13 cellular contexts compared by ENCODE assay signal in genomic region chr6:108850669-108851467, GRCh38. TPM values are rescaled to one million over a fixed set of nuclear protein-coding genes. Genes with fewer than 3 reads are reported as not detected.
DNase-seq lines count a peak whose midpoint lies in the region; ATAC-seq, FAIRE-seq and TF ChIP-seq lines count a peak whose summit lies in the region.
"Had no signal": no experiment of that assay in that cellular context is flagged by ENCODE, and none has a peak within 500 bp of the region (broad histone marks: within the 10 kb centered on the region; RNA-seq: fewer than 3 reads in every experiment).

No MANE protein-coding gene starts in this region.

- H3K4me3 Mint-ChIP-seq in Calu3 (ENCODE audit: low read depth, unreplicated experiment), result no peak overlapping the region
- H3K4me3 Mint-ChIP-seq: stimulated activated memory B cell treated with anti-CD40 and anti-IgM and Interleukin-4, amounts not matched to agents 10 μg/mL and 1 μg/mL and 100 μg/mL, for 72 hours had no signal

- no peaks in the 10 kb centered on the region for H3K9me3 ChIP-seq in HepG2 (ENCODE audit: low read length)
- H3K9me3 ChIP-seq in spleen, result no peaks in the 10 kb centered on the region

- ATAC-seq in HepG2 (no peak), HG02763 (IDR thresholded peaks at IDR 0.05; ENCODE audit: unreplicated experiment) (no peak)
- ATAC-seq: Panc1; stimulated activated memory B cell treated with anti-CD40 and anti-IgM and Interleukin-4, amounts not matched to agents 10 μg/mL and 1 μg/mL and 100 μg/mL, for 72 hours had no signal

- CTCF ChIA-PET in HepG2 (lab: Yijun Ruan, JAX; ENCODE audit: low intra/inter-chr PET ratio, low total read pairs) (no interaction called here), Calu3 (lab: Charles Lee) (no interaction called here)

- WGBS in HepG2 (ENCODE audit: low lambda C conversion rate), result 52% methylated on average over 10 of the region's 10 CpGs
- 47 to 67% (median 49%) methylated on average over 10 of the region's 10 CpGs for WGBS in spleen, 5 donors

- H4K20me1 ChIP-seq in HepG2 (ENCODE audit: insufficient read depth, low read length), result no peaks in the 10 kb centered on the region

- TF ChIP-seq EP300 in HepG2 (IDR thresholded peaks at IDR 0.05; ENCODE audit: low read depth in 2 of 2, low read length in 2 of 2) (no peak), HepG2 (CRISPR knock-in tag; IDR thresholded peaks at IDR 0.05; ENCODE audit: borderline replicate concordance) (no peak)

- peaks cover 14% of the 10 kb centered on the region for H3K4me1 Mint-ChIP-seq in Calu3 (ENCODE audit: low read depth, unreplicated experiment)

- no peak for TF ChIP-seq RAD21 in HepG2 (CRISPR knock-in tag; IDR thresholded peaks at IDR 0.05)

- H3K36me3 ChIP-seq in HepG2 (replicated peaks in 1 of 2; ENCODE audit: control insufficient read depth in 1 of 2, insufficient read depth in 2 of 2, low read length in 2 of 2) (peaks cover 0 to 4% of the 10 kb centered on the region in 2 experiments; a peak in 1 of 5 replicates), spleen (peaks cover 2 to 19% (median 13%) of the 10 kb centered on the region in 6 donors)

- TF ChIP-seq CTCF in HepG2 (CRISPR knock-in tag; IDR thresholded peaks at IDR 0.05) (no peak), spleen (IDR thresholded peaks at IDR 0.05 in 8 of 11, conservative IDR thresholded peaks at IDR 0.05 in 3 of 11) (no peak), Calu3 (IDR thresholded peaks at IDR 0.05; ENCODE audit: unreplicated experiment) (no peak)

- DNase-seq in MV-4-11 (lab: John Stamatoyannopoulos, UW) (peak; percentile 20), HepG2 (ENCODE audit: low spot score) (peak; percentile 15), spleen (peak; percentile 78), glomerular visceral epithelial cell (ENCODE audit: extremely low spot score) (no peak), KG1 (lab: John Stamatoyannopoulos, UW) (no peak), Calu3 (no peak)
- DNase-seq: amygdala; GOT3; stimulated activated CD4-positive, alpha-beta T cell treated with anti-CD3 and anti-CD28 coated beads, Interleukin-2, amount 100 ng/mL, for 24 hours had no signal

- intact Hi-C loops in HepG2 (cut with micrococcal nuclease; ENCODE audit: unreplicated experiment) (no loop called here), spleen (cut with DNase I; ENCODE audit: low total_unique reads) (no loop called here), Calu3 (cut with micrococcal nuclease; ENCODE audit: unreplicated experiment) (no loop called here)

- in situ Hi-C loops in HepG2 (cut with HindIII; ENCODE audit: extremely low pct_ligation_motif_present, low pct_unique_long_range_greater_than_20kb), result no loop called here

- peaks cover 19% of the 10 kb centered on the region for H3K36me3 Mint-ChIP-seq in Calu3 (ENCODE audit: insufficient read depth, unreplicated experiment)

- peak overlapping the region; percentile 71 for H3K4me2 ChIP-seq in HepG2 (ENCODE audit: low read depth, low read length)

- H3K27ac ChIP-seq in cingulate gyrus (ENCODE audit: low read depth, low read length) (peak overlapping the region; percentile 79), HepG2 (ENCODE audit: extremely low read length, insufficient read depth, low read length) (peak overlapping the region; percentile 20), spleen (peak overlapping the region; percentile 23 to 89 (median 72))

- H3K27me3 ChIP-seq in HepG2 (ENCODE audit: control insufficient read depth in 1 of 2, insufficient read depth in 2 of 2, low read length in 2 of 2) (peaks cover 0 to 4% of the 10 kb centered on the region in 2 experiments; a peak in 3 of 5 replicates), spleen (replicated peaks in 1 of 7) (no peaks in the 10 kb centered on the region)

- H3K9ac ChIP-seq in HepG2 (ENCODE audit: insufficient read depth, low read depth, low read length), result peak overlapping the region; percentile 40

- POLR2A ChIA-PET in HepG2 (lab: Yijun Ruan, JAX), result interaction anchor here (1.1 to 1.9 kb wide), 4 partner anchors 244 to 292 kb away, joined by 3 to 10 read pairs (median 4); partner anchors contain the start of genes CEP57L1 and SESN1

- H3K4me3 ChIP-seq in HepG2 (replicated peaks in 1 of 3; ENCODE audit: insufficient read depth in 1 of 3, low read depth in 2 of 3, low read length in 3 of 3), result no peak overlapping the region
- no peak overlapping the region for H3K4me3 ChIP-seq in spleen

- H3K4me1 ChIP-seq in HepG2 (ENCODE audit: insufficient read depth, low read length) (peaks cover 34% of the 10 kb centered on the region), spleen (peaks cover 3 to 52% (median 37%) of the 10 kb centered on the region in 6 donors)

- TF ChIP-seq POLR2A in HepG2 (IDR thresholded peaks at IDR 0.05; ENCODE audit: insufficient read depth in 1 of 2, low read depth in 2 of 2, low read length in 2 of 2) (no peak), spleen (IDR thresholded peaks at IDR 0.05) (no peak)

- H3K79me2 ChIP-seq in HepG2 (ENCODE audit: insufficient read depth, low read length), result no peaks in the 10 kb centered on the region

- peak overlapping the region; percentile 42 for H2AFZ ChIP-seq in HepG2 (ENCODE audit: low read length)

- BruUV-seq in HepG2 (replicated peaks; lab: Mats Ljungman, UMichigan) (no TSS peak), Calu3 (replicated peaks; lab: Mats Ljungman, UMichigan) (no TSS peak)

- H3K27me3 Mint-ChIP-seq in Calu3 (ENCODE audit: unreplicated experiment), result no peaks in the 10 kb centered on the region
- H3K27me3 Mint-ChIP-seq: stimulated activated memory B cell treated with anti-CD40 and anti-IgM and Interleukin-4, amounts not matched to agents 10 μg/mL and 1 μg/mL and 100 μg/mL, for 72 hours had no signal

- no peak overlapping the region for H3K27ac Mint-ChIP-seq in Calu3 (ENCODE audit: unreplicated experiment)
- H3K27ac Mint-ChIP-seq: stimulated activated memory B cell treated with anti-CD40 and anti-IgM and Interleukin-4, amounts not matched to agents 10 μg/mL and 1 μg/mL and 100 μg/mL, for 72 hours had no signal

- no peaks in the 10 kb centered on the region for H3K9me3 Mint-ChIP-seq in Calu3 (ENCODE audit: low read depth, unreplicated experiment)
- H3K9me3 Mint-ChIP-seq: stimulated activated memory B cell treated with anti-CD40 and anti-IgM and Interleukin-4, amounts not matched to agents 10 μg/mL and 1 μg/mL and 100 μg/mL, for 72 hours had no signal

- peak; percentile 36 for FAIRE-seq in HepG2 (lab: Jason Lieb, UNC)

TF ChIP-seq in HepG2, 621 proteins besides CTCF, POLR2A, EP300 and RAD21 (continues in another document):
- no peak for TF ChIP-seq ZGPAT (CRISPR knock-in tag; IDR thresholded peaks at IDR 0.05)
- no peak for TF ChIP-seq HNRNPH1 (optimal IDR thresholded peaks at IDR 0.05; ENCODE audit: low read depth, low read length)

RNA-seq across cellular contexts. Expression of gene ARMC2, which starts 2.6 kb away (rescaled TPM):
- total RNA-seq in HepG2 (2016; rRNA removed; fragmentation: Illumina TruSeq; extraction: Trizol), result 3.2 and 4.4 TPM in 2 replicates
- total RNA-seq in HepG2 (2016; cell fraction: cytosol; rRNA removed; fragmentation: Illumina TruSeq; extraction: Trizol; ENCODE audit: low read depth), result 2.7 and 3.0 TPM in 2 replicates
- total RNA-seq in HepG2 (2016; cell fraction: insoluble cytoplasmic fraction; rRNA removed; fragmentation: Illumina TruSeq; extraction: Trizol), result 3.0 and 3.8 TPM in 2 replicates
- total RNA-seq in HepG2 (2016; cell fraction: membrane; rRNA removed; fragmentation: Illumina TruSeq; extraction: Trizol), result 3.9 and 4.8 TPM in 2 replicates
- 3.3 and 4.0 TPM in 2 replicates for total RNA-seq in HepG2 (2016; cell fraction: nucleus; rRNA removed; fragmentation: Illumina TruSeq; extraction: Trizol)
- polyA plus RNA-seq in HepG2 (2011; rRNA removed), result 1.4 and 2.2 TPM in 2 replicates
- 1.1 and 2.0 TPM in 2 replicates for polyA plus RNA-seq in HepG2 (2011; cell fraction: cytosol; rRNA removed)
- polyA plus RNA-seq in HepG2 (2011; cell fraction: nucleus; rRNA removed), result 0.93 and 2.3 TPM in 2 replicates
- polyA plus RNA-seq in HepG2 (2012), result 1.1 and 1.8 TPM in 2 replicates
- 4.8 and 5.1 TPM in 2 replicates for polyA plus RNA-seq in HepG2 (2016; cell fraction: cytosol; fragmentation: Illumina TruSeq; extraction: Trizol; ENCODE audit: low read depth)
- 2.6 and 3.1 TPM in 2 replicates for polyA plus RNA-seq in HepG2 (2016; cell fraction: insoluble cytoplasmic fraction; fragmentation: Illumina TruSeq; extraction: Trizol; ENCODE audit: low read depth)
- 3.6 and 4.0 TPM in 2 replicates for polyA plus RNA-seq in HepG2 (2016; cell fraction: membrane; fragmentation: Illumina TruSeq; extraction: Trizol; ENCODE audit: low read depth)
- polyA plus RNA-seq in HepG2 (2016; cell fraction: nucleus; fragmentation: Illumina TruSeq; extraction: Trizol; ENCODE audit: insufficient read depth, low read depth), result 4.9 and 5.6 TPM in 2 replicates
- polyA minus RNA-seq in HepG2 (2011; rRNA and poly(A)+ RNA removed; ENCODE audit: low replicate concordance), result 2.0 and 2.2 TPM in 2 replicates
- 1.8 and 2.2 TPM in 2 replicates for polyA minus RNA-seq in HepG2 (2011; cell fraction: cytosol; rRNA and poly(A)+ RNA removed)
- 3.2 and 4.6 TPM in 2 replicates for polyA minus RNA-seq in HepG2 (2011; cell fraction: nucleus; rRNA and poly(A)+ RNA removed)
- total RNA-seq in spleen, result 10 to 100 TPM in 2 of 7 donors, 1 to 10 TPM in 5; 4.3 to 12.2 (median 6.6) TPM
- polyA plus RNA-seq in spleen, result 1 to 10 TPM; 1.4 to 2.1 (median 1.5) TPM
- total RNA-seq in Calu3 (2022), result 4.5 and 7.1 TPM in 2 replicates

Comparison
In these comparisons a context has a peak if more than half of its experiments do, and no peak if none do; other contexts are left out.
1. DNase-seq: peak in MV-4-11 (single experiment), HepG2 (single experiment) and spleen (single experiment); none in glomerular visceral epithelial cell (single experiment), KG1 (single experiment) and Calu3 (single experiment).
2. H3K27ac ChIP-seq: peak in every context shown above with its lines; median percentile 79 in cingulate gyrus; 72 in spleen; 20 in HepG2.